Comparison of ENCODE assay signal across 11 cellular contexts in the genomic region with DNA sequence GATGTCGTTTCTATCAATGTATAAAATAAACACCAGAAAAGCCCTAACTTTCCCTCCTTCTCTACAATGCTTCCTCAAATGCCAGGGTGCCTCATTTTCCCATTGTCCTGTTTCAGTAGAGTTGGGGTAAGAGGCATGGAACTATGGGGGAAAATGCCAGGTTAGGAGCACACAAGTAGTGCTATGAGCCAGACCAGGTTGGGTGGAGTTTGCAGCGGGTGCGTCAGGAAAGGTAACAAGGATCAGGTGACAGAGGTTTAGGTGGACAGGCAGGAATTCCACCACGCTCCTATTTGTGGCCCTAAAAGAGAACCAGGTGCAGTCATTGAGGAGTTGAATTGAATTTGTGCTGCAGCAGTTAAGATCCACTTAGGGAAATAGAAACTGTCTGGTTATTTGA. TPM values are rescaled to one million over a fixed set of nuclear protein-coding genes. Genes with fewer than 3 reads are reported as not detected.
A peak's percentile ranks its signal among the peaks of the same experiment; 100 is the strongest.
DNase-seq lines count a peak whose midpoint lies in the region; ATAC-seq and TF ChIP-seq lines count a peak whose summit lies in the region.
"Had no signal": no experiment of that assay in that cellular context is flagged by ENCODE, and none has a peak within 500 bp of the region (broad histone marks: within the 10 kb centered on the region; RNA-seq: fewer than 3 reads in every experiment).

No MANE protein-coding gene starts in this region.

- intact Hi-C loops in HCT116 (cut with micrococcal nuclease) = loop anchor here (1.0 kb wide), 2 partner anchors 44 to 126 kb away; no protein-coding TSS in a partner anchor

- H2BK5ac ChIP-seq in mesenchymal stem cell (ENCODE audit: low read depth, low read length, poor library complexity, severe bottlenecking) = no peak overlapping the region

- peaks cover 37% of the 10 kb centered on the region for H3K4me1 Mint-ChIP-seq in activated T-helper 17 cell treated with anti-CD3 and anti-CD28 coated beads, Interleukin-2, amount 50 U/mL, for 72 hours
- no peaks in the 10 kb centered on the region for H3K4me1 Mint-ChIP-seq in chondrocyte (ENCODE audit: low read depth)

- H2AFZ ChIP-seq in HCT116 (ENCODE audit: low read depth, low read length, poor library complexity, severe bottlenecking) = no peak overlapping the region
- no peak overlapping the region for H2AFZ ChIP-seq in mesenchymal stem cell (ENCODE audit: low read depth, low read length)

- H3K23ac ChIP-seq in mesenchymal stem cell (ENCODE audit: low read length in 2 of 2) = no peak overlapping the region

- no peak for TF ChIP-seq RAD21 in HCT116 (IDR thresholded peaks at IDR 0.05; ENCODE audit: low read depth)

- H3K4me1 ChIP-seq in BLaER1 treated with 17β-estradiol and CSF1 and Interleukin-3, amounts not matched to agents 10 nM and 100 nM = peaks cover 17 to 63% (median 21%) of the 10 kb centered on the region in 10 experiments
- peaks cover 16 to 24% of the 10 kb centered on the region in 2 experiments for H3K4me1 ChIP-seq in HCT116 (ENCODE audit: control insufficient read depth in 1 of 2, insufficient read depth in 2 of 2, low read length in 2 of 2)
- peaks cover 2% of the 10 kb centered on the region for H3K4me1 ChIP-seq in mesenchymal stem cell (ENCODE audit: control insufficient read depth, insufficient read depth, low read depth, low read length)

- no peaks in the 10 kb centered on the region for H3K79me2 ChIP-seq in HCT116 (ENCODE audit: insufficient read depth, low read length)

- RAD21 ChIA-PET in HCT116 (lab: Charles Lee; ENCODE audit: low non-redundant PET in 1 of 2, low total read pairs in 2 of 2, uncharacterized antibody in 2 of 2, unreplicated experiment in 2 of 2) = interaction anchor here in 1 of 2 experiments (0.6 kb wide), 1 partner anchor 17 kb away, joined by 3 read pairs; no protein-coding TSS in a partner anchor

- CTCF ChIA-PET in HCT116 (lab: Charles Lee) = no interaction called here

- TF ChIP-seq CTCF in HCT116 (IDR thresholded peaks at IDR 0.05 in 2 of 3, conservative IDR thresholded peaks at IDR 0.05 in 1 of 3; ENCODE audit: borderline replicate concordance in 1 of 3, insufficient read depth in 1 of 3, low read depth in 2 of 3, low read length in 2 of 3) (no peak), chondrocyte (IDR thresholded peaks at IDR 0.05) (no peak)

- DNase-seq in HCT116 (ENCODE audit: low read depth, low spot score) = no peak
- DNase-seq in mesenchymal stem cell = no peak
- no peak for DNase-seq in T-helper 9 cell
- no peak for DNase-seq in chondrocyte (ENCODE audit: low spot score)
- DNase-seq in NCI-H2171 (lab: John Stamatoyannopoulos, UW) = no peak
- DNase-seq: MM.1S had no signal

- ATAC-seq in HCT116 (peak; percentile 86), HG03520 (IDR thresholded peaks at IDR 0.05; ENCODE audit: unreplicated experiment) (no peak)
- no peak for ATAC-seq in activated T-helper 17 cell treated with anti-CD3 and anti-CD28 coated beads, Interleukin-2, amount 50 U/mL, for 72 hours (replicated peaks)

- H3K9me2 ChIP-seq in HCT116 (ENCODE audit: insufficient read depth) = no peaks in the 10 kb centered on the region

- no peak overlapping the region for H3K18ac ChIP-seq in mesenchymal stem cell (ENCODE audit: low read depth in 1 of 2, low read length in 2 of 2)

- no peaks in the 10 kb centered on the region for H3K9me3 ChIP-seq in BLaER1 treated with 17β-estradiol and CSF1 and Interleukin-3, amounts not matched to agents 10 nM and 100 nM (replicated peaks in 1 of 11)
- H3K9me3 ChIP-seq in HCT116 (ENCODE audit: control insufficient read depth in 1 of 2, insufficient read depth in 1 of 2, low read depth in 1 of 2, low read length in 2 of 2) (peaks cover 0 to 6% of the 10 kb centered on the region in 2 experiments; a peak in 1 of 4 replicates), mesenchymal stem cell (ENCODE audit: control insufficient read depth, low read length) (no peaks in the 10 kb centered on the region)
- H3K9me3 ChIP-seq: gastroesophageal sphincter, thoracic aorta had no signal

- no peak overlapping the region for H4K8ac ChIP-seq in mesenchymal stem cell (ENCODE audit: low read length)

- no peak for TF ChIP-seq POLR2A in HCT116 (IDR thresholded peaks at IDR 0.05; ENCODE audit: borderline replicate concordance, extremely low read depth, insufficient read depth, insufficient read length)

- H3K27me3 ChIP-seq in BLaER1 treated with 17β-estradiol and CSF1 and Interleukin-3, amounts not matched to agents 10 nM and 100 nM = peaks cover 0 to 8% (median 0%) of the 10 kb centered on the region in 11 experiments; a peak in 3 of 22 replicates
- H3K27me3 ChIP-seq in HCT116 (ENCODE audit: insufficient read depth, low read length) (no peaks in the 10 kb centered on the region), mesenchymal stem cell (ENCODE audit: control insufficient read depth in 1 of 2, insufficient read depth in 1 of 2, low read length in 2 of 2) (no peaks in the 10 kb centered on the region)
- H3K27me3 ChIP-seq: gastroesophageal sphincter had no signal

- no peak overlapping the region for H3K4me3 ChIP-seq in BLaER1 treated with 17β-estradiol and CSF1 and Interleukin-3, amounts not matched to agents 10 nM and 100 nM
- H3K4me3 ChIP-seq in HCT116 (replicated peaks in 1 of 2; ENCODE audit: low read depth in 1 of 2, low read length in 2 of 2) (peak overlapping the region; percentile 30 to 39), mesenchymal stem cell (ENCODE audit: insufficient read depth in 1 of 2, low read depth in 1 of 2, low read length in 2 of 2) (no peak overlapping the region)
- H3K4me3 ChIP-seq: gastroesophageal sphincter, thoracic aorta had no signal

- 68% methylated on average over 3 of the region's 4 CpGs for WGBS in mesenchymal stem cell

- H2BK15ac ChIP-seq in mesenchymal stem cell (ENCODE audit: low read depth, poor library complexity, severe bottlenecking) = no peak overlapping the region

- peak overlapping the region; percentile 61 for H4K91ac ChIP-seq in mesenchymal stem cell (ENCODE audit: low read length)

- H2BK12ac ChIP-seq in mesenchymal stem cell (ENCODE audit: low read length in 2 of 2) = no peak overlapping the region

- H3K4ac ChIP-seq in mesenchymal stem cell (ENCODE audit: low read depth in 1 of 2, low read length in 2 of 2) = no peak overlapping the region

- H3K36me3 Mint-ChIP-seq in activated T-helper 17 cell treated with anti-CD3 and anti-CD28 coated beads, Interleukin-2, amount 50 U/mL, for 72 hours (ENCODE audit: low read depth) = peaks cover 100% of the 10 kb centered on the region
- H3K36me3 Mint-ChIP-seq in chondrocyte (ENCODE audit: low read depth) = no peaks in the 10 kb centered on the region

- peak overlapping the region; percentile 41 for H3K4me3 Mint-ChIP-seq in activated T-helper 17 cell treated with anti-CD3 and anti-CD28 coated beads, Interleukin-2, amount 50 U/mL, for 72 hours
- no peak overlapping the region for H3K4me3 Mint-ChIP-seq in chondrocyte (ENCODE audit: unreplicated experiment)

- H3K36me3 ChIP-seq in BLaER1 treated with 17β-estradiol and CSF1 and Interleukin-3, amounts not matched to agents 10 nM and 100 nM = peaks cover 0 to 49% (median 0%) of the 10 kb centered on the region in 11 experiments; a peak in 5 of 22 replicates
- H3K36me3 ChIP-seq in HCT116 (ENCODE audit: control insufficient read depth in 1 of 2, insufficient read depth in 2 of 2, low read length in 2 of 2) (0 out of 4 replicates have a peak, but pooled peaks cover 0 to 5% of the 10 kb centered on the region in 2 experiments), mesenchymal stem cell (ENCODE audit: control insufficient read depth in 1 of 2, insufficient read depth in 2 of 2, low read depth in 1 of 2, low read length in 2 of 2) (no peaks in the 10 kb centered on the region)
- H3K36me3 ChIP-seq: gastroesophageal sphincter, thoracic aorta had no signal

- no peaks in the 10 kb centered on the region for H3K27me3 Mint-ChIP-seq in activated T-helper 17 cell treated with anti-CD3 and anti-CD28 coated beads, Interleukin-2, amount 50 U/mL, for 72 hours
- peaks cover 2% of the 10 kb centered on the region for H3K27me3 Mint-ChIP-seq in chondrocyte (ENCODE audit: low read depth)

- H3K9me3 Mint-ChIP-seq in activated T-helper 17 cell treated with anti-CD3 and anti-CD28 coated beads, Interleukin-2, amount 50 U/mL, for 72 hours = no peaks in the 10 kb centered on the region
- no peaks in the 10 kb centered on the region for H3K9me3 Mint-ChIP-seq in chondrocyte (ENCODE audit: low read depth)

- no peak overlapping the region for H3K14ac ChIP-seq in mesenchymal stem cell (ENCODE audit: low read length in 2 of 2)

- no peak overlapping the region for H2AK5ac ChIP-seq in mesenchymal stem cell (ENCODE audit: low read length, severe bottlenecking)

- H2BK120ac ChIP-seq in mesenchymal stem cell (ENCODE audit: low read depth, low read length) = no peak overlapping the region

- peak overlapping the region in 3 of 11 experiments; percentile 16 to 48 (median 45); a peak in 4 of 22 replicates for H3K9ac ChIP-seq in BLaER1 treated with 17β-estradiol and CSF1 and Interleukin-3, amounts not matched to agents 10 nM and 100 nM
- H3K9ac ChIP-seq in HCT116 (ENCODE audit: low read length) (peak overlapping the region; percentile 54), mesenchymal stem cell (ENCODE audit: low read length) (no peak overlapping the region)

- no TSS peak for BruUV-seq in HCT116 (replicated peaks; lab: Mats Ljungman, UMichigan)

- peak overlapping the region; percentile 51 to 85 (median 71) for H3K4me2 ChIP-seq in BLaER1 treated with 17β-estradiol and CSF1 and Interleukin-3, amounts not matched to agents 10 nM and 100 nM
- H3K4me2 ChIP-seq in HCT116 (ENCODE audit: low read length) (peak overlapping the region; percentile 60), mesenchymal stem cell (ENCODE audit: low read length, poor library complexity, severe bottlenecking) (no peak overlapping the region)

- POLR2A ChIA-PET in HCT116 (lab: Charles Lee) = interaction anchor here (0.8 to 2.2 kb wide), 2 partner anchors 123 to 125 kb away, joined by 4 to 17 read pairs; no protein-coding TSS in a partner anchor

- peak overlapping the region in 4 of 11 experiments; percentile 55 to 72 (median 70); a peak in 7 of 22 replicates for H3K27ac ChIP-seq in BLaER1 treated with 17β-estradiol and CSF1 and Interleukin-3, amounts not matched to agents 10 nM and 100 nM
- H3K27ac ChIP-seq in HCT116 (ENCODE audit: low read depth, low read length) = peak overlapping the region; percentile 67
- no peak overlapping the region for H3K27ac ChIP-seq in mesenchymal stem cell (ENCODE audit: low read length, poor library complexity, severe bottlenecking)

- H3K27ac Mint-ChIP-seq in activated T-helper 17 cell treated with anti-CD3 and anti-CD28 coated beads, Interleukin-2, amount 50 U/mL, for 72 hours = peak overlapping the region; percentile 34
- H3K27ac Mint-ChIP-seq in chondrocyte (ENCODE audit: unreplicated experiment) = no peak overlapping the region

- no peaks in the 10 kb centered on the region for H4K20me1 ChIP-seq in BLaER1 treated with 17β-estradiol and CSF1 and Interleukin-3, amounts not matched to agents 10 nM and 100 nM
- H4K20me1 ChIP-seq in HCT116 (ENCODE audit: insufficient read depth) = no peaks in the 10 kb centered on the region

- H3K79me1 ChIP-seq in mesenchymal stem cell (replicated peaks; ENCODE audit: low read length, poor library complexity, severe bottlenecking) = no peaks in the 10 kb centered on the region

RNA-seq across cellular contexts. Expression of gene SYTL3, which starts 36.5 kb away (rescaled TPM):
- total RNA-seq in HCT116 (2021; ENCODE audit: unreplicated experiment) (55.3 TPM), chondrocyte (0.58 to 1.6 TPM (median 1.4 TPM) in 3 replicates)
- 59.3 and 71.8 TPM in 2 replicates for polyA plus RNA-seq in HCT116 (2012)
- total RNA-seq in activated T-helper 17 cell treated with anti-CD3 and anti-CD28 coated beads, Interleukin-2, amount 50 U/mL, for 72 hours = 100 to 1,000 TPM; 118 to 331 TPM
- 2.1 TPM for polyA plus RNA-seq in mesenchymal stem cell (2013, experiment 1 of 2)
- 2.3 TPM for polyA plus RNA-seq in mesenchymal stem cell (2013, experiment 2 of 2)

RNA-seq across cellular contexts. Expression of gene DYNLT1, which starts 41.8 kb away (rescaled TPM):
- total RNA-seq in HCT116 (2021; ENCODE audit: unreplicated experiment) (239 TPM), chondrocyte (153 to 171 TPM (median 170 TPM) in 3 replicates)
- polyA plus RNA-seq in HCT116 (2012) = 261 and 300 TPM in 2 replicates
- 10 to 100 TPM; 82.3 to 89.8 TPM for total RNA-seq in activated T-helper 17 cell treated with anti-CD3 and anti-CD28 coated beads, Interleukin-2, amount 50 U/mL, for 72 hours
- polyA plus RNA-seq in mesenchymal stem cell (2013, experiment 1 of 2) = 187 TPM
- polyA plus RNA-seq in mesenchymal stem cell (2013, experiment 2 of 2) = 199 TPM

Comparison
In these comparisons a context has a peak if more than half of its experiments do, and no peak if none do; other contexts are left out.
1. H3K4me3 ChIP-seq: peak in HCT116 (2 of 2); none in BLaER1 treated with 17β-estradiol and CSF1 and Interleukin-3, amounts not matched to agents 10 nM and 100 nM (0 of 10) and mesenchymal stem cell (0 of 2).
2. RNA of gene SYTL3, which starts 36.5 kb away (total RNA-seq): 118 to 331 TPM in activated T-helper 17 cell treated with anti-CD3 and anti-CD28 coated beads, Interleukin-2, amount 50 U/mL, for 72 hours and 55.3 TPM in HCT116 (single experiment); 0.58 to 1.6 TPM in chondrocyte; every median in the first group is over 10 times any median in the second.